ENCODE assay signal across 1 cellular context in the genomic region with DNA sequence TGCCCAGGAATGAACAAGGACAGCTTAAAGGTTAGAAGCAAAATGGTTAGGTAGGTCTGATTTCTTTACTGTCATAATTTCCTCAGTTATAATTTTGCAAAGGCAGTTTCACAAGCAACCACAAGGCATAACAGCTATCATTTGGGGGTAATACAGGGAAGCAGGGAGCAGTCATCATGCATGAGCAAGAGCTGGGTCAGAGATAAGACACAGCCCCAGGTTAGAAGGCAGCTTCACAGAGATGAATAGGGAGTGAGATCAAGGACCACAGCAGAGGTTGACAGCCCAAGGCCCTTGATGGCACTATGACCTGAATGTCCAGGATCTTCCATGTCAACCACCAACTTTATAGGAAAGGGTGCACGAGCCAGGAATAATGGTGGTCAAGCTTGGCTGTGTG.
TF ChIP-seq lines count a peak whose summit lies in the region.

No MANE protein-coding gene starts in this region.

TF ChIP-seq in K562, 482 proteins besides CTCF, POLR2A, EP300 and RAD21 (continues in another document):
- TF ChIP-seq, protein P1, sequence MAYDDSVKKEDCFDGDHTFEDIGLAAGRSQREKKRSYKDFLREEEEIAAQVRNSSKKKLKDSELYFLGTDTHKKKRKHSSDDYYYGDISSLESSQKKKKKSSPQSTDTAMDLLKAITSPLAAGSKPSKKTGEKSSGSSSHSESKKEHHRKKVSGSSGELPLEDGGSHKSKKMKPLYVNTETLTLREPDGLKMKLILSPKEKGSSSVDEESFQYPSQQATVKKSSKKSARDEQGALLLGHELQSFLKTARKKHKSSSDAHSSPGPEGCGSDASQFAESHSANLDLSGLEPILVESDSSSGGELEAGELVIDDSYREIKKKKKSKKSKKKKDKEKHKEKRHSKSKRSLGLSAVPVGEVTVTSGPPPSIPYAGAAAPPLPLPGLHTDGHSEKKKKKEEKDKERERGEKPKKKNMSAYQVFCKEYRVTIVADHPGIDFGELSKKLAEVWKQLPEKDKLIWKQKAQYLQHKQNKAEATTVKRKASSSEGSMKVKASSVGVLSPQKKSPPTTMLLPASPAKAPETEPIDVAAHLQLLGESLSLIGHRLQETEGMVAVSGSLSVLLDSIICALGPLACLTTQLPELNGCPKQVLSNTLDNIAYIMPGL (CRISPR knock-in tag; IDR thresholded peaks at IDR 0.05): no peak
- peak; percentile 56; the same call in 1 of the 2 replicates for TF ChIP-seq JUND (IDR thresholded peaks at IDR 0.05; ENCODE audit: borderline replicate concordance, low read depth, low read length)
- TF ChIP-seq JUND (tag; IDR thresholded peaks at IDR 0.05; ENCODE audit: borderline replicate concordance, low read depth, low read length): peak; percentile 26; the same call in 1 of the 3 replicates
- TF ChIP-seq, protein P2, sequence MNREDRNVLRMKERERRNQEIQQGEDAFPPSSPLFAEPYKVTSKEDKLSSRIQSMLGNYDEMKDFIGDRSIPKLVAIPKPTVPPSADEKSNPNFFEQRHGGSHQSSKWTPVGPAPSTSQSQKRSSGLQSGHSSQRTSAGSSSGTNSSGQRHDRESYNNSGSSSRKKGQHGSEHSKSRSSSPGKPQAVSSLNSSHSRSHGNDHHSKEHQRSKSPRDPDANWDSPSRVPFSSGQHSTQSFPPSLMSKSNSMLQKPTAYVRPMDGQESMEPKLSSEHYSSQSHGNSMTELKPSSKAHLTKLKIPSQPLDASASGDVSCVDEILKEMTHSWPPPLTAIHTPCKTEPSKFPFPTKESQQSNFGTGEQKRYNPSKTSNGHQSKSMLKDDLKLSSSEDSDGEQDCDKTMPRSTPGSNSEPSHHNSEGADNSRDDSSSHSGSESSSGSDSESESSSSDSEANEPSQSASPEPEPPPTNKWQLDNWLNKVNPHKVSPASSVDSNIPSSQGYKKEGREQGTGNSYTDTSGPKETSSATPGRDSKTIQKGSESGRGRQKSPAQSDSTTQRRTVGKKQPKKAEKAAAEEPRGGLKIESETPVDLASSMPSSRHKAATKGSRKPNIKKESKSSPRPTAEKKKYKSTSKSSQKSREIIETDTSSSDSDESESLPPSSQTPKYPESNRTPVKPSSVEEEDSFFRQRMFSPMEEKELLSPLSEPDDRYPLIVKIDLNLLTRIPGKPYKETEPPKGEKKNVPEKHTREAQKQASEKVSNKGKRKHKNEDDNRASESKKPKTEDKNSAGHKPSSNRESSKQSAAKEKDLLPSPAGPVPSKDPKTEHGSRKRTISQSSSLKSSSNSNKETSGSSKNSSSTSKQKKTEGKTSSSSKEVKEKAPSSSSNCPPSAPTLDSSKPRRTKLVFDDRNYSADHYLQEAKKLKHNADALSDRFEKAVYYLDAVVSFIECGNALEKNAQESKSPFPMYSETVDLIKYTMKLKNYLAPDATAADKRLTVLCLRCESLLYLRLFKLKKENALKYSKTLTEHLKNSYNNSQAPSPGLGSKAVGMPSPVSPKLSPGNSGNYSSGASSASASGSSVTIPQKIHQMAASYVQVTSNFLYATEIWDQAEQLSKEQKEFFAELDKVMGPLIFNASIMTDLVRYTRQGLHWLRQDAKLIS (CRISPR knock-in tag; IDR thresholded peaks at IDR 0.05): no peak
- TF ChIP-seq, protein P3, sequence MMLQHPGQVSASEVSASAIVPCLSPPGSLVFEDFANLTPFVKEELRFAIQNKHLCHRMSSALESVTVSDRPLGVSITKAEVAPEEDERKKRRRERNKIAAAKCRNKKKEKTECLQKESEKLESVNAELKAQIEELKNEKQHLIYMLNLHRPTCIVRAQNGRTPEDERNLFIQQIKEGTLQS (IDR thresholded peaks at IDR 0.05): peak; percentile 17; the same call in 1 of the 2 replicates
- TF ChIP-seq, protein P3 (CRISPR knock-in tag; conservative IDR thresholded peaks at IDR 0.05): no peak
- TF ChIP-seq, protein P4, sequence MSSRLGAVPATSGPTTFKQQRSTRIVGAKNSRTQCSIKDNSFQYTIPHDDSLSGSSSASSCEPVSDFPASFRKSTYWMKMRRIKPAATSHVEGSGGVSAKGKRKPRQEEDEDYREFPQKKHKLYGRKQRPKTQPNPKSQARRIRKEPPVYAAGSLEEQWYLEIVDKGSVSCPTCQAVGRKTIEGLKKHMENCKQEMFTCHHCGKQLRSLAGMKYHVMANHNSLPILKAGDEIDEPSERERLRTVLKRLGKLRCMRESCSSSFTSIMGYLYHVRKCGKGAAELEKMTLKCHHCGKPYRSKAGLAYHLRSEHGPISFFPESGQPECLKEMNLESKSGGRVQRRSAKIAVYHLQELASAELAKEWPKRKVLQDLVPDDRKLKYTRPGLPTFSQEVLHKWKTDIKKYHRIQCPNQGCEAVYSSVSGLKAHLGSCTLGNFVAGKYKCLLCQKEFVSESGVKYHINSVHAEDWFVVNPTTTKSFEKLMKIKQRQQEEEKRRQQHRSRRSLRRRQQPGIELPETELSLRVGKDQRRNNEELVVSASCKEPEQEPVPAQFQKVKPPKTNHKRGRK (tag; IDR thresholded peaks at IDR 0.05): no peak
- peak; percentile 70 for TF ChIP-seq ZEB2 (IDR thresholded peaks at IDR 0.05)
- no peak for TF ChIP-seq CBX3 (IDR thresholded peaks at IDR 0.05; ENCODE audit: borderline replicate concordance in 1 of 2, low read length in 2 of 2)
- TF ChIP-seq CREM (IDR thresholded peaks at IDR 0.05; ENCODE audit: low read depth): peak; percentile 18; the same call in 1 of the 2 replicates
- no peak for TF ChIP-seq NR3C1 (CRISPR knock-in tag; IDR thresholded peaks at IDR 0.05)
- TF ChIP-seq, protein P5, sequence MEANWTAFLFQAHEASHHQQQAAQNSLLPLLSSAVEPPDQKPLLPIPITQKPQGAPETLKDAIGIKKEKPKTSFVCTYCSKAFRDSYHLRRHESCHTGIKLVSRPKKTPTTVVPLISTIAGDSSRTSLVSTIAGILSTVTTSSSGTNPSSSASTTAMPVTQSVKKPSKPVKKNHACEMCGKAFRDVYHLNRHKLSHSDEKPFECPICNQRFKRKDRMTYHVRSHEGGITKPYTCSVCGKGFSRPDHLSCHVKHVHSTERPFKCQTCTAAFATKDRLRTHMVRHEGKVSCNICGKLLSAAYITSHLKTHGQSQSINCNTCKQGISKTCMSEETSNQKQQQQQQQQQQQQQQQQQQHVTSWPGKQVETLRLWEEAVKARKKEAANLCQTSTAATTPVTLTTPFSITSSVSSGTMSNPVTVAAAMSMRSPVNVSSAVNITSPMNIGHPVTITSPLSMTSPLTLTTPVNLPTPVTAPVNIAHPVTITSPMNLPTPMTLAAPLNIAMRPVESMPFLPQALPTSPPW (CRISPR knock-in tag; IDR thresholded peaks at IDR 0.05): no peak
- TF ChIP-seq LCOR (CRISPR knock-in tag; IDR thresholded peaks at IDR 0.05): 0 out of 2 replicates have a peak, but pooled peaks have one; percentile 50
- TF ChIP-seq NCOA6 (IDR thresholded peaks at IDR 0.05): no peak
- no peak for TF ChIP-seq WHSC1 (IDR thresholded peaks at IDR 0.05; ENCODE audit: low read length)
- no peak for TF ChIP-seq BHLHE40 (IDR thresholded peaks at IDR 0.05; ENCODE audit: low read length)
- TF ChIP-seq, protein P6, sequence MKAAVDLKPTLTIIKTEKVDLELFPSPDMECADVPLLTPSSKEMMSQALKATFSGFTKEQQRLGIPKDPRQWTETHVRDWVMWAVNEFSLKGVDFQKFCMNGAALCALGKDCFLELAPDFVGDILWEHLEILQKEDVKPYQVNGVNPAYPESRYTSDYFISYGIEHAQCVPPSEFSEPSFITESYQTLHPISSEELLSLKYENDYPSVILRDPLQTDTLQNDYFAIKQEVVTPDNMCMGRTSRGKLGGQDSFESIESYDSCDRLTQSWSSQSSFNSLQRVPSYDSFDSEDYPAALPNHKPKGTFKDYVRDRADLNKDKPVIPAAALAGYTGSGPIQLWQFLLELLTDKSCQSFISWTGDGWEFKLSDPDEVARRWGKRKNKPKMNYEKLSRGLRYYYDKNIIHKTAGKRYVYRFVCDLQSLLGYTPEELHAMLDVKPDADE (conservative IDR thresholded peaks at IDR 0.05; ENCODE audit: control insufficient read depth, low read depth, low read length): no peak
- TF ChIP-seq ATF1 (CRISPR knock-in tag; IDR thresholded peaks at IDR 0.05): no peak
- TF ChIP-seq ATF1 (tag; IDR thresholded peaks at IDR 0.05): 0 out of 2 replicates have a peak, but pooled peaks have one; percentile 4
- TF ChIP-seq NRF1 (conservative IDR thresholded peaks at IDR 0.05 in 1 of 2, IDR thresholded peaks at IDR 0.05 in 1 of 2): 0 out of 4 replicates have a peak, but pooled peaks of 1 of the 2 experiments have one; percentile 28
- no peak for TF ChIP-seq ESRRA (IDR thresholded peaks at IDR 0.05; ENCODE audit: borderline replicate concordance, low read depth)
- no peak for TF ChIP-seq TARDBP (IDR thresholded peaks at IDR 0.05)
- no peak for TF ChIP-seq CEBPB (tag; IDR thresholded peaks at IDR 0.05)
- TF ChIP-seq, protein P7, sequence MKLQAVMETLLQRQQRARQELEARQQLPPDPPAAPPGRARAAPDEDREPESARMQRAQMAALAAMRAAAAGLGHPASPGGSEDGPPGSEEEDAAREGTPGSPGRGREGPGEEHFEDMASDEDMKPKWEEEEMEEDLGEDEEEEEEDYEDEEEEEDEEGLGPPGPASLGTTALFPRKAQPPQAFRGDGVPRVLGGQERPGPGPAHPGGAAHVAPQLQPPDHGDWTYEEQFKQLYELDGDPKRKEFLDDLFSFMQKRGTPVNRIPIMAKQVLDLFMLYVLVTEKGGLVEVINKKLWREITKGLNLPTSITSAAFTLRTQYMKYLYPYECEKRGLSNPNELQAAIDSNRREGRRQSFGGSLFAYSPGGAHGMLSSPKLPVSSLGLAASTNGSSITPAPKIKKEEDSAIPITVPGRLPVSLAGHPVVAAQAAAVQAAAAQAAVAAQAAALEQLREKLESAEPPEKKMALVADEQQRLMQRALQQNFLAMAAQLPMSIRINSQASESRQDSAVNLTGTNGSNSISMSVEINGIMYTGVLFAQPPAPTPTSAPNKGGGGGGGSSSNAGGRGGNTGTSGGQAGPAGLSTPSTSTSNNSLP (IDR thresholded peaks at IDR 0.05; ENCODE audit: borderline replicate concordance, low read depth, low read length): 0 out of 2 replicates have a peak, but pooled peaks have one; percentile 36
- TF ChIP-seq ARNT (IDR thresholded peaks at IDR 0.05): no peak
- TF ChIP-seq SMAD1 (IDR thresholded peaks at IDR 0.05; ENCODE audit: low read depth, low read length, partially characterized antibody): no peak
- TF ChIP-seq BCL6 (CRISPR knock-in tag; IDR thresholded peaks at IDR 0.05): no peak
- TF ChIP-seq, protein P8, sequence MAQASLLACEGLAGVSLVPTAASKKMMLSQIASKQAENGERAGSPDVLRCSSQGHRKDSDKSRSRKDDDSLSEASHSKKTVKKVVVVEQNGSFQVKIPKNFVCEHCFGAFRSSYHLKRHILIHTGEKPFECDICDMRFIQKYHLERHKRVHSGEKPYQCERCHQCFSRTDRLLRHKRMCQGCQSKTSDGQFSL (CRISPR knock-in tag; IDR thresholded peaks at IDR 0.05): peak; percentile 86
- TF ChIP-seq, protein P8 (tag; IDR thresholded peaks at IDR 0.05): no peak
- TF ChIP-seq ELF1 (tag; IDR thresholded peaks at IDR 0.05): no peak
- TF ChIP-seq ZNF431 (CRISPR knock-in tag; IDR thresholded peaks at IDR 0.05): 0 out of 2 replicates have a peak, but pooled peaks have one; percentile 41
- TF ChIP-seq, protein P9, sequence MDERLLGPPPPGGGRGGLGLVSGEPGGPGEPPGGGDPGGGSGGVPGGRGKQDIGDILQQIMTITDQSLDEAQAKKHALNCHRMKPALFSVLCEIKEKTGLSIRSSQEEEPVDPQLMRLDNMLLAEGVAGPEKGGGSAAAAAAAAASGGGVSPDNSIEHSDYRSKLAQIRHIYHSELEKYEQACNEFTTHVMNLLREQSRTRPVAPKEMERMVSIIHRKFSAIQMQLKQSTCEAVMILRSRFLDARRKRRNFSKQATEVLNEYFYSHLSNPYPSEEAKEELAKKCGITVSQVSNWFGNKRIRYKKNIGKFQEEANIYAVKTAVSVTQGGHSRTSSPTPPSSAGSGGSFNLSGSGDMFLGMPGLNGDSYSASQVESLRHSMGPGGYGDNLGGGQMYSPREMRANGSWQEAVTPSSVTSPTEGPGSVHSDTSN (CRISPR knock-in tag; IDR thresholded peaks at IDR 0.05; ENCODE audit: low read depth): no peak
- TF ChIP-seq, protein P9 (tag; conservative IDR thresholded peaks at IDR 0.05; ENCODE audit: low read depth): no peak
- peak; percentile 45 for TF ChIP-seq CBFA2T3 (IDR thresholded peaks at IDR 0.05)
- TF ChIP-seq RCOR1 (IDR thresholded peaks at IDR 0.05; ENCODE audit: borderline replicate concordance in 1 of 2, low read depth in 2 of 2, low read length in 2 of 2): peak in 1 of 2 experiments; percentile 56; a peak in 1 of 4 replicates
- 0 out of 2 replicates have a peak, but pooled peaks have one; percentile 27 for TF ChIP-seq ARID1B (IDR thresholded peaks at IDR 0.05)
- TF ChIP-seq TCF3 (CRISPR knock-in tag; IDR thresholded peaks at IDR 0.05): peak; percentile 50; the same call in 1 of the 2 replicates
- TF ChIP-seq FOXK2 (conservative IDR thresholded peaks at IDR 0.05 in 1 of 2, IDR thresholded peaks at IDR 0.05 in 1 of 2; ENCODE audit: low read depth in 2 of 2): no peak
- peak; percentile 63; the same call in 1 of the 2 replicates for TF ChIP-seq CTBP1 (IDR thresholded peaks at IDR 0.05; ENCODE audit: borderline replicate concordance)
